ENCODE assay signal across 8 cellular contexts in the genomic region with DNA sequence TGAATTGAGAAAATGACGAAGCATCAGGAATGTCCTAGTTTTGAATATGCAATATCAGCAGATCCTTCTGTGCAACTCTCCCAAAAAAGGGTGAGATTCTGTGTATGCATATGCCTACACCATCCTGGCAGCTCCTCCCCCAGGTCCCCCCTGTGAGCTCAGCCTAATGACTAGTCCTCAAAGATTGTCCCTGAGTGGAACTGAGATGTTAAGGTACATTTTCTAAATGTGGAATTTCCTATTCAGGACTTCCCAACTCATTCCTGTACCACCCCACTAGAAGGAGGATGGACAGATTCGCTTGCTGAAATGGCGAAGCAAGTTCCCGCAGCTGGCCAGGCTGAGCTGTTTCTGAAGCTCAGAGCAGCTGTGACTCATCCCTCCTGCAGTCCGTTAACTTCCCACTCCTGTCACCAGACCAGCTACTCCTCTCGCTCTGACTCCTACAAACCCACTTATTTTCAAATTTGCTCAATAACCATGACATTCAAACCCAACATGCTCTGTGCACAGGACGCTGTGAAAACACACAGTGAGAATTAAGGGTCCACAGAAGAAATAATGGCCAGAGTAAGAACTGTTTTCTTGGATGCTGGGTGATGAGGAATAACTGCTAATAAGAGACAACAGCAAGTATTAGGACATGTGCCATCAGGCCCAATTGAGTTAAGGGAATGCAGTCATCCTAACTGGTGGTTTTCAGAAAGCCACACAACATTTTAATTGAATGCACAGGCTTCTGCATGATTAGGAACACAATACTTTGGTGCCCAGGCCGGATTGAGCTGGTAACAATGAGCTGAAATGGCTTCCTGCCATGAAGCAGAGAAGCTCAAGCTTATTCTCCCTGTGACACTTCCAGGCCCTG. TPM values are rescaled to one million over a fixed set of nuclear protein-coding genes. Genes with fewer than 3 reads are reported as not detected.
DNase-seq lines count a peak whose midpoint lies in the region; FAIRE-seq and TF ChIP-seq lines count a peak whose summit lies in the region.

No MANE protein-coding gene starts in this region.

- H3K4me3 ChIP-seq in hepatocyte: no peak overlapping the region
- no peak overlapping the region for H3K4me3 ChIP-seq in smooth muscle cell
- H3K4me3 ChIP-seq in H7 (ENCODE audit: insufficient read depth, low read depth, low read length): no peak overlapping the region

- no peak for TF ChIP-seq CTCF in hepatocyte (IDR thresholded peaks at IDR 0.05; ENCODE audit: poor library complexity)
- TF ChIP-seq CTCF in smooth muscle cell (IDR thresholded peaks at IDR 0.05; ENCODE audit: borderline replicate concordance, insufficient read depth, poor library complexity, severe bottlenecking): no peak

- no peaks in the 10 kb centered on the region for H3K27me3 Mint-ChIP-seq in activated naive CD8-positive, alpha-beta T cell

- no peaks in the 10 kb centered on the region for H3K36me3 ChIP-seq in hepatocyte (replicated peaks; ENCODE audit: insufficient read depth, low read depth)
- H3K36me3 ChIP-seq in smooth muscle cell (ENCODE audit: low read depth): no peaks in the 10 kb centered on the region
- H3K36me3 ChIP-seq in H7 (replicated peaks; ENCODE audit: control insufficient read depth, insufficient read depth, low read length): no peaks in the 10 kb centered on the region

- FAIRE-seq in GM12891 (lab: Jason Lieb, UNC): peak; percentile 98

- H3K9ac ChIP-seq in smooth muscle cell (ENCODE audit: low read depth): no peak overlapping the region

- peak overlapping the region; percentile 41 for H3K4me2 ChIP-seq in hepatocyte
- peak overlapping the region; percentile 73 for H3K4me2 ChIP-seq in smooth muscle cell

- H3K27ac ChIP-seq in hepatocyte: no peak overlapping the region
- H3K27ac ChIP-seq in smooth muscle cell (ENCODE audit: low read depth): peak overlapping the region; percentile 60

- H3K9me3 Mint-ChIP-seq in activated naive CD8-positive, alpha-beta T cell (ENCODE audit: low read depth): peaks cover 14% of the 10 kb centered on the region

- peaks cover 10% of the 10 kb centered on the region for H3F3A ChIP-seq in smooth muscle cell (ENCODE audit: low read depth)

- peak; percentile 11; the same call in 1 of the 2 replicates for TF ChIP-seq POLR2A in GM12891 (IDR thresholded peaks at IDR 0.05; ENCODE audit: low read depth, low read length)

- H3K27me3 ChIP-seq in hepatocyte: no peaks in the 10 kb centered on the region
- H3K27me3 ChIP-seq in smooth muscle cell (ENCODE audit: low read depth): no peaks in the 10 kb centered on the region
- H3K27me3 ChIP-seq in H7 (ENCODE audit: control insufficient read depth, insufficient read depth, low read length): no peaks in the 10 kb centered on the region

- H3K4me3 Mint-ChIP-seq in activated naive CD8-positive, alpha-beta T cell: peak overlapping the region; percentile 51

- H3K9me2 ChIP-seq in hepatocyte (replicated peaks; ENCODE audit: insufficient read depth): no peaks in the 10 kb centered on the region

- peak; percentile 65 for DNase-seq in GM12891 (ENCODE audit: insufficient read length, low spot score)
- DNase-seq in H4 (ENCODE audit: low spot score): peak; percentile 58
- peak; percentile 93 for DNase-seq in MV-4-11 (lab: John Stamatoyannopoulos, UW)
- DNase-seq in hepatocyte (ENCODE audit: low spot score): peak; percentile 61
- peak; percentile 13 for DNase-seq in smooth muscle cell (lab: John Stamatoyannopoulos, UW; ENCODE audit: unreplicated experiment)
- no peak for DNase-seq in H7
- no peak for DNase-seq in NCI-H82 treated with DMSO at 0.1 percent for 48 hours (lab: John Stamatoyannopoulos, UW; ENCODE audit: unreplicated experiment)

- peak overlapping the region; percentile 85 for H3K27ac Mint-ChIP-seq in activated naive CD8-positive, alpha-beta T cell

- H3K36me3 Mint-ChIP-seq in activated naive CD8-positive, alpha-beta T cell: peaks cover 5% of the 10 kb centered on the region

- no peaks in the 10 kb centered on the region for H3K79me2 ChIP-seq in hepatocyte
- no peaks in the 10 kb centered on the region for H3K79me2 ChIP-seq in smooth muscle cell (ENCODE audit: low read depth)

- H3K9me3 ChIP-seq in hepatocyte (ENCODE audit: low read depth): no peaks in the 10 kb centered on the region
- no peaks in the 10 kb centered on the region for H3K9me3 ChIP-seq in smooth muscle cell (replicated peaks; ENCODE audit: low read depth)

- H2AFZ ChIP-seq in hepatocyte (no peak overlapping the region), smooth muscle cell (ENCODE audit: low read depth) (peak overlapping the region; percentile 32)

- WGBS in hepatocyte (ENCODE audit: low lambda C conversion rate, missing lambda C conversion rate): 58% methylated on average over 8 of the region's 8 CpGs
- WGBS in smooth muscle cell (ENCODE audit: low lambda C conversion rate): 12% methylated on average over 8 of the region's 8 CpGs

- peaks cover 22% of the 10 kb centered on the region for H3K4me1 Mint-ChIP-seq in activated naive CD8-positive, alpha-beta T cell (ENCODE audit: low read depth)

- no peaks in the 10 kb centered on the region for H3K4me1 ChIP-seq in hepatocyte (ENCODE audit: insufficient read depth)
- H3K4me1 ChIP-seq in smooth muscle cell (ENCODE audit: low read depth): peaks cover 20% of the 10 kb centered on the region

- no peaks in the 10 kb centered on the region for H4K20me1 ChIP-seq in hepatocyte (ENCODE audit: insufficient read depth, poor library complexity, severe bottlenecking)
- H4K20me1 ChIP-seq in smooth muscle cell (ENCODE audit: low read depth): no peaks in the 10 kb centered on the region

TF ChIP-seq in GM12891, 5 proteins besides CTCF, POLR2A, EP300 and RAD21:
- TF ChIP-seq POLR2AphosphoS5 (IDR thresholded peaks at IDR 0.05; ENCODE audit: low read depth, low read length) (peak; percentile 78), TAF1 (IDR thresholded peaks at IDR 0.05; ENCODE audit: low read depth, low read length) (peak; percentile 57; the same call in 1 of the 2 replicates), SPI1 (IDR thresholded peaks at IDR 0.05; ENCODE audit: low read depth, low read length) (0 out of 2 replicates have a peak, but pooled peaks have one; percentile 13), PAX5 (IDR thresholded peaks at IDR 0.05; ENCODE audit: insufficient read depth, low read length, severe bottlenecking) (peak; percentile 97), POU2F2 (IDR thresholded peaks at IDR 0.05; ENCODE audit: low read depth, low read length) (peak; percentile 92)

RNA-seq across cellular contexts. Expression of a gene that starts 40.0 kb away (rescaled TPM):
- 53.8 TPM for polyA plus RNA-seq in GM12891 (2012; ENCODE audit: low read depth, missing spikeins)
- 33.5 and 35.9 TPM in 2 replicates for total RNA-seq in H4 (2014; rRNA removed; shearing (Covaris generic))
- total RNA-seq in hepatocyte (41.1 and 50.5 TPM in 2 replicates), smooth muscle cell (18.4 and 21.6 TPM in 2 replicates)
- polyA plus RNA-seq in hepatocyte (17.7 and 19.1 TPM in 2 replicates), smooth muscle cell (6.6 and 10.2 TPM in 2 replicates)
- total RNA-seq in H7 (2014; rRNA removed; shearing (Covaris generic)): 11.9 and 14.8 TPM in 2 replicates

Comparison
In these comparisons a context has a peak if more than half of its experiments do, and no peak if none do; other contexts are left out.
1. DNase-seq: peak in GM12891 (single experiment), H4 (single experiment), MV-4-11 (single experiment), hepatocyte (single experiment) and smooth muscle cell (single experiment); none in H7 (single experiment) and NCI-H82 treated with DMSO at 0.1 percent for 48 hours (single experiment).